20 cellular contexts compared by ENCODE assay signal in genomic region chr3:65786891-65787290, GRCh38.
A peak's percentile ranks its signal among the peaks of the same experiment; 100 is the strongest.
DNase-seq lines count a peak whose midpoint lies in the region; ATAC-seq and TF ChIP-seq lines count a peak whose summit lies in the region.
"Had no signal": no experiment of that assay in that cellular context is flagged by ENCODE, and none has a peak within 500 bp of the region (broad histone marks: within the 10 kb centered on the region; RNA-seq: fewer than 3 reads in every experiment).

No MANE protein-coding gene starts in this region.

- TF ChIP-seq CTCF in Caco-2 (IDR thresholded peaks at IDR 0.05; ENCODE audit: insufficient read depth in 1 of 2, low read depth in 1 of 2, low read length in 1 of 2, severe bottlenecking in 1 of 2, unreplicated experiment in 1 of 2) (no peak), HFFc6 (IDR thresholded peaks at IDR 0.05) (no peak), hepatocyte (IDR thresholded peaks at IDR 0.05; ENCODE audit: poor library complexity) (no peak), osteocyte (IDR thresholded peaks at IDR 0.05) (no peak), natural killer cell (IDR thresholded peaks at IDR 0.05) (no peak), transverse colon (IDR thresholded peaks at IDR 0.05) (no peak)

- intact Hi-C loops in Caco-2 (cut with micrococcal nuclease; ENCODE audit: unreplicated experiment) (loop anchor here (10.0 kb wide), 2 partner anchors 248 to 408 kb away; partner anchors contain the start of gene MAGI1), natural killer cell (cut with micrococcal nuclease) (no loop called here), transverse colon (cut with DNase I; ENCODE audit: low total_unique reads) (loop anchor here (10.0 kb wide), 1 partner anchor 258 kb away; no protein-coding TSS in a partner anchor)
- intact Hi-C loops in activated naive CD4-positive, alpha-beta T cell treated with anti-CD3 and anti-CD28 coated beads for 36 hours (cut with micrococcal nuclease) = loop anchor here (10.0 kb wide), 1 partner anchor 1028 kb away; no protein-coding TSS in a partner anchor

- H3K79me2 ChIP-seq in hepatocyte = peaks cover 57% of the 10 kb centered on the region

- POLR2A ChIA-PET in Caco-2 (lab: Charles Lee) = no interaction called here

- TF ChIP-seq POLR2A in transverse colon (IDR thresholded peaks at IDR 0.05) = no peak

- no peak overlapping the region for H2AFZ ChIP-seq in hepatocyte
- H2AFZ ChIP-seq: GM23248 had no signal

- no peaks in the 10 kb centered on the region for H3K9me3 Mint-ChIP-seq in Caco-2 (ENCODE audit: unreplicated experiment)
- no peaks in the 10 kb centered on the region for H3K9me3 Mint-ChIP-seq in HFFc6
- H3K9me3 Mint-ChIP-seq in osteocyte (ENCODE audit: unreplicated experiment) = no peaks in the 10 kb centered on the region
- H3K9me3 Mint-ChIP-seq in activated naive CD4-positive, alpha-beta T cell treated with anti-CD3 and anti-CD28 coated beads for 36 hours = no peaks in the 10 kb centered on the region
- no peaks in the 10 kb centered on the region for H3K9me3 Mint-ChIP-seq in natural killer cell

- 81% methylated on average over 3 of the region's 3 CpGs for WGBS in hepatocyte (ENCODE audit: low lambda C conversion rate, missing lambda C conversion rate)
- 84 to 85% methylated on average over 3 of the region's 3 CpGs for WGBS in transverse colon (ENCODE audit: low coverage in 1 of 2), 2 donors

- H3K27me3 Mint-ChIP-seq in Caco-2 (ENCODE audit: insufficient read depth, unreplicated experiment) = no peaks in the 10 kb centered on the region
- H3K27me3 Mint-ChIP-seq in HFFc6 (ENCODE audit: insufficient read depth) = no peaks in the 10 kb centered on the region; the same call in 1 of the 2 replicates
- no peaks in the 10 kb centered on the region for H3K27me3 Mint-ChIP-seq in osteocyte (ENCODE audit: unreplicated experiment)
- H3K27me3 Mint-ChIP-seq in activated naive CD4-positive, alpha-beta T cell treated with anti-CD3 and anti-CD28 coated beads for 36 hours (ENCODE audit: low read depth) = peaks cover 3% of the 10 kb centered on the region
- H3K27me3 Mint-ChIP-seq in natural killer cell (ENCODE audit: low read depth in 2 of 2) = no peaks in the 10 kb centered on the region
- H3K27me3 Mint-ChIP-seq: IgD-negative memory B cell had no signal

- H3K4me3 Mint-ChIP-seq in Caco-2 (ENCODE audit: unreplicated experiment) = no peak overlapping the region
- H3K4me3 Mint-ChIP-seq in HFFc6 = no peak overlapping the region
- no peak overlapping the region for H3K4me3 Mint-ChIP-seq in osteocyte (ENCODE audit: unreplicated experiment)
- H3K4me3 Mint-ChIP-seq in activated naive CD4-positive, alpha-beta T cell treated with anti-CD3 and anti-CD28 coated beads for 36 hours = no peak overlapping the region
- no peak overlapping the region for H3K4me3 Mint-ChIP-seq in natural killer cell
- H3K4me3 Mint-ChIP-seq: B cell, CD14-positive monocyte, IgD-negative memory B cell had no signal

- no peak for ATAC-seq in natural killer cell

- H3K27ac ChIP-seq in hepatocyte (peak overlapping the region; percentile 22), transverse colon (no peak overlapping the region)
- H3K27ac ChIP-seq: GM23248, SJCRH30 had no signal

- H3K36me3 ChIP-seq in Caco-2 (ENCODE audit: control insufficient read depth, insufficient read depth, low read length) (no peaks in the 10 kb centered on the region), hepatocyte (replicated peaks; ENCODE audit: insufficient read depth, low read depth) (no peaks in the 10 kb centered on the region), transverse colon (no peaks in the 10 kb centered on the region)
- H3K36me3 ChIP-seq: HAP-1, SJCRH30 had no signal

- no peak for DNase-seq in Caco-2
- DNase-seq in HFFc6 = no peak
- no peak for DNase-seq in hepatocyte (ENCODE audit: low spot score)
- DNase-seq in osteocyte (ENCODE audit: extremely low spot score, unreplicated experiment) = no peak
- DNase-seq in activated naive CD4-positive, alpha-beta T cell treated with anti-CD3 and anti-CD28 coated beads for 36 hours = no peak
- no peak for DNase-seq in superior temporal gyrus (ENCODE audit: extremely low spot score)
- no peak for DNase-seq in natural killer cell
- DNase-seq in transverse colon = no peak
- DNase-seq: DND-41, GM23248, MV-4-11, NCI-H1105 treated with DMSO at 0.1 percent for 48 hours, NCI-H2029 treated with DMSO at 0.1 percent for 48 hours, NCI-H524 treated with DMSO at 0.1 percent for 48 hours, NCI-H82, SJCRH30 had no signal

- no peak overlapping the region for H3K4me3 ChIP-seq in Caco-2 (ENCODE audit: low read depth, low read length)
- no peak overlapping the region for H3K4me3 ChIP-seq in hepatocyte
- no peak overlapping the region for H3K4me3 ChIP-seq in transverse colon
- H3K4me3 ChIP-seq: GM23248, HAP-1, SJCRH30 had no signal

- in situ Hi-C loops in transverse colon (cut with MboI; ENCODE audit: low pct_ligation_motif_present in 1 of 4, low pct_unique_long_range_greater_than_20kb in 1 of 4, low sequenced_read_pairs in 3 of 4) = loop anchor here (5.0 to 25.0 kb wide), 3 partner anchors 350 to 355 kb away; no protein-coding TSS in a partner anchor

- H3K4me1 Mint-ChIP-seq in Caco-2 (ENCODE audit: low read depth, unreplicated experiment) = peaks cover 11% of the 10 kb centered on the region
- H3K4me1 Mint-ChIP-seq in HFFc6 (ENCODE audit: low read depth) = peaks cover 54% of the 10 kb centered on the region
- H3K4me1 Mint-ChIP-seq in osteocyte (ENCODE audit: unreplicated experiment) = peaks cover 24% of the 10 kb centered on the region
- no peaks in the 10 kb centered on the region for H3K4me1 Mint-ChIP-seq in activated naive CD4-positive, alpha-beta T cell treated with anti-CD3 and anti-CD28 coated beads for 36 hours (ENCODE audit: low read depth)
- no peaks in the 10 kb centered on the region for H3K4me1 Mint-ChIP-seq in natural killer cell
- H3K4me1 Mint-ChIP-seq: B cell, CD14-positive monocyte, IgD-negative memory B cell had no signal

- no peaks in the 10 kb centered on the region for H3K9me2 ChIP-seq in hepatocyte (replicated peaks; ENCODE audit: insufficient read depth)

- H3K9me3 ChIP-seq in Caco-2 (no peaks in the 10 kb centered on the region), hepatocyte (ENCODE audit: low read depth) (no peaks in the 10 kb centered on the region), transverse colon (no peaks in the 10 kb centered on the region)
- H3K9me3 ChIP-seq: HAP-1, SJCRH30 had no signal

- no peaks in the 10 kb centered on the region for H3K27me3 ChIP-seq in Caco-2 (replicated peaks; ENCODE audit: control insufficient read depth, insufficient read depth, low read length)
- no peaks in the 10 kb centered on the region for H3K27me3 ChIP-seq in hepatocyte
- no peaks in the 10 kb centered on the region for H3K27me3 ChIP-seq in transverse colon
- H3K27me3 ChIP-seq: SJCRH30 had no signal

- CTCF ChIA-PET in Caco-2 (lab: Charles Lee) = no interaction called here
- CTCF ChIA-PET in activated naive CD4-positive, alpha-beta T cell treated with anti-CD3 and anti-CD28 coated beads for 36 hours (lab: Charles Lee) = no interaction called here

- H3K4me2 ChIP-seq in hepatocyte = no peak overlapping the region

- TF ChIP-seq EP300 in transverse colon (IDR thresholded peaks at IDR 0.05; ENCODE audit: low read depth) = no peak

- H4K20me1 ChIP-seq in hepatocyte (ENCODE audit: insufficient read depth, poor library complexity, severe bottlenecking) = no peaks in the 10 kb centered on the region

- H3K27ac Mint-ChIP-seq in Caco-2 (ENCODE audit: unreplicated experiment) (peak overlapping the region; percentile 23), HFFc6 (peak overlapping the region; percentile 28; the same call in 1 of the 2 replicates), osteocyte (ENCODE audit: unreplicated experiment) (peak overlapping the region; percentile 43), natural killer cell (no peak overlapping the region)
- H3K27ac Mint-ChIP-seq in activated naive CD4-positive, alpha-beta T cell treated with anti-CD3 and anti-CD28 coated beads for 36 hours = no peak overlapping the region
- H3K27ac Mint-ChIP-seq: B cell, CD14-positive monocyte, IgD-negative memory B cell had no signal

- H3K4me1 ChIP-seq in Caco-2 (no peaks in the 10 kb centered on the region; the same call in 1 of the 2 replicates), hepatocyte (ENCODE audit: insufficient read depth) (no peaks in the 10 kb centered on the region), transverse colon (peaks cover 0 to 10% (median 4%) of the 10 kb centered on the region in 4 donors)
- H3K4me1 ChIP-seq: HAP-1 had no signal

- BruUV-seq in Caco-2 (replicated peaks; lab: Mats Ljungman, UMichigan) = no TSS peak

- H3K36me3 Mint-ChIP-seq in Caco-2 (ENCODE audit: insufficient read depth, unreplicated experiment) (peaks cover 6% of the 10 kb centered on the region), HFFc6 (ENCODE audit: low read depth) (no peaks in the 10 kb centered on the region), osteocyte (ENCODE audit: unreplicated experiment) (no peaks in the 10 kb centered on the region), natural killer cell (no peaks in the 10 kb centered on the region)
- H3K36me3 Mint-ChIP-seq in activated naive CD4-positive, alpha-beta T cell treated with anti-CD3 and anti-CD28 coated beads for 36 hours (ENCODE audit: low read depth) = no peaks in the 10 kb centered on the region
- H3K36me3 Mint-ChIP-seq: CD14-positive monocyte, IgD-negative memory B cell had no signal

Comparison
In these comparisons a context has a peak if more than half of its experiments do, and no peak if none do; other contexts are left out.
1. H3K27ac Mint-ChIP-seq: peak in Caco-2 (single experiment), HFFc6 (single experiment) and osteocyte (single experiment); none in activated naive CD4-positive, alpha-beta T cell treated with anti-CD3 and anti-CD28 coated beads for 36 hours (single experiment) and natural killer cell (0 of 2).